ENCODE assay signal across 8 cellular contexts in genomic region chr5:178153530-178154340, GRCh38. TPM values are rescaled to one million over a fixed set of nuclear protein-coding genes. Genes with fewer than 3 reads are reported as not detected.
DNase-seq lines count a peak whose midpoint lies in the region; ATAC-seq and TF ChIP-seq lines count a peak whose summit lies in the region.

Gene NHP2 (minus strand): TSS chr5:178153885. CDS start chr5:178153817, 68 bp downstream.

- peaks cover 38% of the 10 kb centered on the region for H3K4me1 Mint-ChIP-seq in activated naive CD4-positive, alpha-beta T cell treated with anti-CD3 and anti-CD28 coated beads, Interleukin-2, amount 50 U/mL, for 24 hours

- DNase-seq in GM06990 (ENCODE audit: extremely low read depth, insufficient read length) (peak; percentile 94), NCI-H1092 (lab: John Stamatoyannopoulos, UW) (peak; percentile 95), glomerular endothelial cell (ENCODE audit: extremely low read depth, low read depth, low spot score) (peak; percentile 93), occipital lobe (lab: John Stamatoyannopoulos, UW) (peak; percentile 98)

- H3K36me3 ChIP-seq in GM06990 (ENCODE audit: control insufficient read depth, insufficient read depth, low read length) = peaks cover 13% of the 10 kb centered on the region

- H3K27ac Mint-ChIP-seq in activated naive CD4-positive, alpha-beta T cell treated with anti-CD3 and anti-CD28 coated beads, Interleukin-2, amount 50 U/mL, for 24 hours = peak within 1 kb of the TSS; percentile 95

- H3K4me3 ChIP-seq in GM06990 (replicated peaks; ENCODE audit: low read depth, low read length) = peak within 1 kb of the TSS; percentile 66

- no peaks in the 10 kb centered on the region for H3K27me3 ChIP-seq in GM06990 (replicated peaks; ENCODE audit: control insufficient read depth, insufficient read depth, low read length)

- no peaks in the 10 kb centered on the region for H3K9me3 Mint-ChIP-seq in activated naive CD4-positive, alpha-beta T cell treated with anti-CD3 and anti-CD28 coated beads, Interleukin-2, amount 50 U/mL, for 24 hours

- peak within 1 kb of the TSS; percentile 98 for H3K4me3 Mint-ChIP-seq in activated naive CD4-positive, alpha-beta T cell treated with anti-CD3 and anti-CD28 coated beads, Interleukin-2, amount 50 U/mL, for 24 hours

- TF ChIP-seq CTCF in GM06990 (IDR thresholded peaks at IDR 0.05; ENCODE audit: insufficient read depth, low read length, poor library complexity, severe bottlenecking) = no peak

- H3K36me3 Mint-ChIP-seq in activated naive CD4-positive, alpha-beta T cell treated with anti-CD3 and anti-CD28 coated beads, Interleukin-2, amount 50 U/mL, for 24 hours = peaks cover 13% of the 10 kb centered on the region

- no peaks in the 10 kb centered on the region for H3K27me3 Mint-ChIP-seq in activated naive CD4-positive, alpha-beta T cell treated with anti-CD3 and anti-CD28 coated beads, Interleukin-2, amount 50 U/mL, for 24 hours

- H3K27ac ChIP-seq in temporal lobe (ENCODE audit: low read depth, low read length) = no peak within 1 kb of the TSS

- ATAC-seq in HG02588 (IDR thresholded peaks at IDR 0.05; ENCODE audit: unreplicated experiment) (peak; percentile 98), SK-N-SH treated with all-trans-retinoic acid at 6 μM for 48 hours (peak; percentile 97)

TF ChIP-seq in SK-N-SH treated with all-trans-retinoic acid at 6 μM for 48 hours, 23 proteins besides CTCF, POLR2A, EP300 and RAD21:
- TF ChIP-seq ARNTL (CRISPR knock-in tag; IDR thresholded peaks at IDR 0.05; ENCODE audit: borderline replicate concordance, low read depth) = no peak
- no peak for TF ChIP-seq RARB (CRISPR knock-in tag; IDR thresholded peaks at IDR 0.05)
- TF ChIP-seq TOX (CRISPR knock-in tag; IDR thresholded peaks at IDR 0.05; ENCODE audit: borderline replicate concordance) = no peak
- no peak for TF ChIP-seq SNAI2 (CRISPR knock-in tag; IDR thresholded peaks at IDR 0.05)
- TF ChIP-seq, protein P1, sequence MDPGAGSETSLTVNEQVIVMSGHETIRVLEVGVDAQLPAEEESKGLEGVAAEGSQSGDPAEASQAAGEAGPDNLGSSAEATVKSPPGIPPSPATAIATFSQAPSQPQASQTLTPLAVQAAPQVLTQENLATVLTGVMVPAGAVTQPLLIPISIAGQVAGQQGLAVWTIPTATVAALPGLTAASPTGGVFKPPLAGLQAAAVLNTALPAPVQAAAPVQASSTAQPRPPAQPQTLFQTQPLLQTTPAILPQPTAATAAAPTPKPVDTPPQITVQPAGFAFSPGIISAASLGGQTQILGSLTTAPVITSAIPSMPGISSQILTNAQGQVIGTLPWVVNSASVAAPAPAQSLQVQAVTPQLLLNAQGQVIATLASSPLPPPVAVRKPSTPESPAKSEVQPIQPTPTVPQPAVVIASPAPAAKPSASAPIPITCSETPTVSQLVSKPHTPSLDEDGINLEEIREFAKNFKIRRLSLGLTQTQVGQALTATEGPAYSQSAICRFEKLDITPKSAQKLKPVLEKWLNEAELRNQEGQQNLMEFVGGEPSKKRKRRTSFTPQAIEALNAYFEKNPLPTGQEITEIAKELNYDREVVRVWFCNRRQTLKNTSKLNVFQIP (CRISPR knock-in tag; IDR thresholded peaks at IDR 0.05; ENCODE audit: borderline replicate concordance, low read depth) = 0 out of 2 replicates have a peak, but pooled peaks have one; percentile 9

RNA-seq across cellular contexts. Expression of gene NHP2, which starts in this region (rescaled TPM):
- total RNA-seq in glomerular endothelial cell = 242 and 354 TPM in 2 replicates
- total RNA-seq in occipital lobe = 62.2 TPM
- 88.0 TPM for total RNA-seq in temporal lobe
